11 cellular contexts compared by ENCODE assay signal in genomic region chr10:22617516-22617915, GRCh38.
A peak's percentile ranks its signal among the peaks of the same experiment; 100 is the strongest.
DNase-seq lines count a peak whose midpoint lies in the region; ATAC-seq, FAIRE-seq and TF ChIP-seq lines count a peak whose summit lies in the region.
"Had no signal": no experiment of that assay in that cellular context is flagged by ENCODE, and none has a peak within 500 bp of the region (broad histone marks: within the 10 kb centered on the region; RNA-seq: fewer than 3 reads in every experiment).

No MANE protein-coding gene starts in this region.

- WGBS in mesendoderm (ENCODE audit: extremely low coverage, insufficient coverage, low lambda C conversion rate), result no CpG with 5 or more reads among the region's 3 CpGs

- TF ChIP-seq RAD21 in HCT116 (IDR thresholded peaks at IDR 0.05; ENCODE audit: low read depth), result peak; percentile 39

- H3K4me2 ChIP-seq in HCT116 (ENCODE audit: low read length) (peak overlapping the region; percentile 84), mesendoderm (ENCODE audit: low read length) (no peak overlapping the region)

- no peaks in the 10 kb centered on the region for H3K9me3 ChIP-seq in CD4-positive, alpha-beta memory T cell (ENCODE audit: control insufficient read depth in 1 of 2, low read length in 2 of 2)
- H3K9me3 ChIP-seq in HCT116 (ENCODE audit: control insufficient read depth in 1 of 2, insufficient read depth in 1 of 2, low read depth in 1 of 2, low read length in 2 of 2), result no peaks in the 10 kb centered on the region
- H3K9me3 ChIP-seq: mucosa of descending colon, tibial artery had no signal

- BruUV-seq in HCT116 (replicated peaks; lab: Mats Ljungman, UMichigan), result no TSS peak

- peak overlapping the region; percentile 26 for H3K27ac ChIP-seq in CD4-positive, alpha-beta memory T cell (ENCODE audit: low read depth, low read length)
- H3K27ac ChIP-seq in HCT116 (ENCODE audit: low read depth, low read length) (peak overlapping the region; percentile 85), mesendoderm (ENCODE audit: low read depth, low read length) (no peak overlapping the region)
- H3K27ac ChIP-seq: tibial artery had no signal

- H3K79me2 ChIP-seq in HCT116 (ENCODE audit: insufficient read depth, low read length) (peaks cover 94% of the 10 kb centered on the region), mesendoderm (ENCODE audit: control insufficient read depth, insufficient read depth, low read length) (peaks cover 4% of the 10 kb centered on the region)

- POLR2A ChIA-PET in CD4-positive, alpha-beta memory T cell (lab: Charles Lee; ENCODE audit: partially characterized antibody), result interaction anchor here (1.3 to 30.6 kb wide), 6 partner anchors 11 to 180 kb away, joined by 4 to 895 read pairs (median 14); partner anchors contain the start of gene PIP4K2A
- POLR2A ChIA-PET in HCT116 (lab: Charles Lee), result no interaction called here
- POLR2A ChIA-PET in activated naive CD8-positive, alpha-beta T cell treated with anti-CD3 and anti-CD28 coated beads, Interleukin-2, amount 10 ng/mL, durations not matched to agents 7 days and 5 days (lab: Charles Lee), result no interaction called here

- H4K5ac ChIP-seq in mesendoderm (ENCODE audit: low read length), result no peak overlapping the region

- no peak overlapping the region for H3K23ac ChIP-seq in mesendoderm (ENCODE audit: low read length)

- no peaks in the 10 kb centered on the region for H3K9me2 ChIP-seq in HCT116 (ENCODE audit: insufficient read depth)

- no peak for DNase-seq in CD4-positive, alpha-beta memory T cell
- DNase-seq in HCT116 (ENCODE audit: low read depth, low spot score) (no peak), midbrain (lab: John Stamatoyannopoulos, UW) (peak; percentile 39), mesendoderm (no peak), frontal cortex (ENCODE audit: low spot score in 2 of 2) (no peak), HT-29 (ENCODE audit: low spot score) (no peak), DMS 273 treated with DMSO at 0.1 percent for 48 hours (lab: John Stamatoyannopoulos, UW) (no peak)
- no peak for DNase-seq in activated naive CD8-positive, alpha-beta T cell treated with anti-CD3 and anti-CD28 coated beads, Interleukin-2, amount 10 ng/mL, durations not matched to agents 7 days and 5 days
- DNase-seq: mucosa of descending colon, NCI-H526 treated with DMSO at 0.1 percent for 48 hours, tibial artery had no signal

- H3K36me3 Mint-ChIP-seq in CD4-positive, alpha-beta memory T cell, result peaks cover 6 to 17% of the 10 kb centered on the region in 2 donors
- peaks cover 20% of the 10 kb centered on the region for H3K36me3 Mint-ChIP-seq in activated naive CD8-positive, alpha-beta T cell treated with anti-CD3 and anti-CD28 coated beads, Interleukin-2, amount 10 ng/mL, durations not matched to agents 7 days and 5 days

- H3K9ac ChIP-seq in HCT116 (ENCODE audit: low read length), result peak overlapping the region; percentile 67
- H3K9ac ChIP-seq in mesendoderm (ENCODE audit: low read length), result no peak overlapping the region

- FAIRE-seq in frontal cortex (lab: Jason Lieb, UNC), result no peak

- H3K4me3 ChIP-seq in CD4-positive, alpha-beta memory T cell (ENCODE audit: low read length in 2 of 2), result no peak overlapping the region
- H3K4me3 ChIP-seq in HCT116 (replicated peaks in 1 of 2; ENCODE audit: low read depth in 1 of 2, low read length in 2 of 2) (peak overlapping the region in 1 of 2 experiments; percentile 22; a peak in 2 of 4 replicates), mesendoderm (ENCODE audit: low read length) (no peak overlapping the region)
- H3K4me3 ChIP-seq: mucosa of descending colon, tibial artery had no signal

- H3K56ac ChIP-seq in mesendoderm (ENCODE audit: low read length), result no peak overlapping the region

- no peak overlapping the region for H2AK5ac ChIP-seq in mesendoderm (ENCODE audit: low read length)

- intact Hi-C loops in CD4-positive, alpha-beta memory T cell (cut with micrococcal nuclease), result loop anchor here (1.0 kb wide), 1 partner anchor 13 kb away; no protein-coding TSS in a partner anchor
- intact Hi-C loops in HCT116 (cut with micrococcal nuclease), result no loop called here

- RAD21 ChIA-PET in HCT116 (lab: Charles Lee; ENCODE audit: low non-redundant PET in 1 of 2, low total read pairs in 2 of 2, uncharacterized antibody in 2 of 2, unreplicated experiment in 2 of 2), result no interaction called here

- H2BK15ac ChIP-seq in mesendoderm (replicated peaks; ENCODE audit: low read depth), result no peak overlapping the region

- H3K4ac ChIP-seq in mesendoderm (ENCODE audit: low read depth, low read length), result no peak overlapping the region

- no peak for ATAC-seq in HCT116
- no peak for ATAC-seq in activated naive CD8-positive, alpha-beta T cell treated with anti-CD3 and anti-CD28 coated beads, Interleukin-2, amount 10 ng/mL, durations not matched to agents 7 days and 5 days (ENCODE audit: low read depth)
- ATAC-seq: mucosa of descending colon had no signal

- H3K79me1 ChIP-seq in mesendoderm (ENCODE audit: low read length), result peaks cover 3% of the 10 kb centered on the region

- H4K20me1 ChIP-seq in HCT116 (ENCODE audit: insufficient read depth), result no peaks in the 10 kb centered on the region

- H3K27ac Mint-ChIP-seq in CD4-positive, alpha-beta memory T cell, result peak overlapping the region; percentile 63 to 98 (median 86)
- H3K27ac Mint-ChIP-seq in activated naive CD8-positive, alpha-beta T cell treated with anti-CD3 and anti-CD28 coated beads, Interleukin-2, amount 10 ng/mL, durations not matched to agents 7 days and 5 days, result peak overlapping the region; percentile 42

- no peaks in the 10 kb centered on the region for H3K27me3 ChIP-seq in CD4-positive, alpha-beta memory T cell (ENCODE audit: insufficient read depth, low read length)
- H3K27me3 ChIP-seq in HCT116 (ENCODE audit: insufficient read depth, low read length), result no peaks in the 10 kb centered on the region
- H3K27me3 ChIP-seq in mesendoderm (ENCODE audit: insufficient read depth, low read length, poor library complexity), result no peaks in the 10 kb centered on the region
- H3K27me3 ChIP-seq: tibial artery had no signal

- no peaks in the 10 kb centered on the region for H3K27me3 Mint-ChIP-seq in CD4-positive, alpha-beta memory T cell
- no peaks in the 10 kb centered on the region for H3K27me3 Mint-ChIP-seq in activated naive CD8-positive, alpha-beta T cell treated with anti-CD3 and anti-CD28 coated beads, Interleukin-2, amount 10 ng/mL, durations not matched to agents 7 days and 5 days

- no peak overlapping the region for H3K18ac ChIP-seq in mesendoderm (ENCODE audit: low read length)

- no peak overlapping the region for H4K8ac ChIP-seq in mesendoderm (ENCODE audit: low read depth, low read length)

- peaks cover 98% of the 10 kb centered on the region for H3K4me1 ChIP-seq in CD4-positive, alpha-beta memory T cell (ENCODE audit: insufficient read depth, low read length)
- H3K4me1 ChIP-seq in HCT116 (ENCODE audit: control insufficient read depth in 1 of 2, insufficient read depth in 2 of 2, low read length in 2 of 2) (peaks cover 74 to 79% of the 10 kb centered on the region in 2 experiments), mesendoderm (ENCODE audit: control insufficient read depth, low read depth, low read length) (peaks cover 16% of the 10 kb centered on the region)

- H3K36me3 ChIP-seq in CD4-positive, alpha-beta memory T cell (ENCODE audit: insufficient read depth, low read length), result no peaks in the 10 kb centered on the region
- H3K36me3 ChIP-seq in HCT116 (ENCODE audit: control insufficient read depth in 1 of 2, insufficient read depth in 2 of 2, low read length in 2 of 2) (no peaks in the 10 kb centered on the region), mesendoderm (ENCODE audit: control insufficient read depth, insufficient read depth, low read length) (no peaks in the 10 kb centered on the region)
- H3K36me3 ChIP-seq: tibial artery had no signal

- H3K4me1 Mint-ChIP-seq in CD4-positive, alpha-beta memory T cell, result peaks cover 74 to 100% (median 89%) of the 10 kb centered on the region in 4 donors
- H3K4me1 Mint-ChIP-seq in activated naive CD8-positive, alpha-beta T cell treated with anti-CD3 and anti-CD28 coated beads, Interleukin-2, amount 10 ng/mL, durations not matched to agents 7 days and 5 days, result peaks cover 70% of the 10 kb centered on the region

- peak in 2 of 3 experiments; percentile 45 to 47; a peak in 3 of 6 replicates for TF ChIP-seq CTCF in HCT116 (IDR thresholded peaks at IDR 0.05 in 2 of 3, conservative IDR thresholded peaks at IDR 0.05 in 1 of 3; ENCODE audit: borderline replicate concordance in 1 of 3, insufficient read depth in 1 of 3, low read depth in 2 of 3, low read length in 2 of 3)

- no peak for TF ChIP-seq POLR2A in HCT116 (IDR thresholded peaks at IDR 0.05; ENCODE audit: borderline replicate concordance, extremely low read depth, insufficient read depth, insufficient read length)

- peak overlapping the region in 7 of 8 donors; percentile 60 to 77 (median 67) for H3K4me3 Mint-ChIP-seq in CD4-positive, alpha-beta memory T cell
- peak overlapping the region; percentile 7 for H3K4me3 Mint-ChIP-seq in activated naive CD8-positive, alpha-beta T cell treated with anti-CD3 and anti-CD28 coated beads, Interleukin-2, amount 10 ng/mL, durations not matched to agents 7 days and 5 days

- H3K9me3 Mint-ChIP-seq in CD4-positive, alpha-beta memory T cell, result no peaks in the 10 kb centered on the region
- H3K9me3 Mint-ChIP-seq in activated naive CD8-positive, alpha-beta T cell treated with anti-CD3 and anti-CD28 coated beads, Interleukin-2, amount 10 ng/mL, durations not matched to agents 7 days and 5 days, result no peaks in the 10 kb centered on the region

- no peak overlapping the region for H2BK120ac ChIP-seq in mesendoderm (ENCODE audit: low read depth, low read length)

- H2BK5ac ChIP-seq in mesendoderm (ENCODE audit: low read length), result no peak overlapping the region

- CTCF ChIA-PET in CD4-positive, alpha-beta memory T cell (lab: Charles Lee; ENCODE audit: partially characterized antibody), result interaction anchor here (1.3 to 4.0 kb wide), 7 partner anchors 9 to 95 kb away, joined by 4 to 39 read pairs (median 6); no protein-coding TSS in a partner anchor
- CTCF ChIA-PET in HCT116 (lab: Charles Lee), result interaction anchor here (2.0 kb wide), 1 partner anchor 371 kb away, joined by 5 read pairs; no protein-coding TSS in a partner anchor

- no peak overlapping the region for H2AFZ ChIP-seq in HCT116 (ENCODE audit: low read depth, low read length, poor library complexity, severe bottlenecking)

TF ChIP-seq in HCT116, 20 proteins besides CTCF, POLR2A, EP300 and RAD21:
- TF ChIP-seq ELF1 (IDR thresholded peaks at IDR 0.05; ENCODE audit: borderline replicate concordance, low read depth) (0 out of 2 replicates have a peak, but pooled peaks have one; percentile 18), TCF7L2 (IDR thresholded peaks at IDR 0.05; ENCODE audit: borderline replicate concordance, extremely low read depth, insufficient read depth, insufficient read length) (no peak)
